ENCODE assay signal across 20 cellular contexts in the genomic region with DNA sequence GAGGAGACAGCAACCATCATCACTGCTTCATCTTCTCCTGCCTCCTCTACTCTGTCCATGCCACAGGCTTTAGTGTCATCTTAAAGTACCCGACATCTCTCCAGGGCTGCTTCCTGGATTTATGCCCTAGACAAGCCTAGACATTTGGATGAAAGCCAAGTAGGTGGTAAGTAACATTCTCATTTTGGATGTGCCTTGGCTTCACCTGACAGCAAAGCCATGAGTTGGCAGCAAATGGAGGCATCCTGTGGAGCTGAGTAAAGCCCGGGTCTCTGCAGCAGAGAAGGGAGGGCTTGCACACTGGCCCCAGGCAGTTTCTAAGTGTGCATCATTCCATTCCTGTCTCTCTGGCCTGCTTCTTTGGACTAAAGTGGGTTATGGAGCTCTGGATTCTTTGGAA.
"Had no signal": no experiment of that assay in that cellular context is flagged by ENCODE, and none has a peak within 500 bp of the region (broad histone marks: within the 10 kb centered on the region; RNA-seq: fewer than 3 reads in every experiment).

No MANE protein-coding gene starts in this region.

- H3K27me3 ChIP-seq: neutrophil, pancreas, suprapubic skin, transverse colon, uterus had no signal

- H3K4me1 ChIP-seq: pancreas, suprapubic skin, transverse colon, uterus had no signal

- DNase-seq: activated CD4-positive, alpha-beta T cell treated with anti-CD3 and anti-CD28 coated beads, Interleukin-2, amount 10 ng/mL, durations not matched to agents 24 days and 14 days; activated CD8-positive, alpha-beta T cell treated with anti-CD3 and anti-CD28 coated beads for 36 hours; activated naive CD4-positive, alpha-beta T cell; activated naive CD8-positive, alpha-beta T cell treated with anti-CD3 and anti-CD28 coated beads for 36 hours; activated T-cell treated with anti-CD3 and anti-CD28 coated beads, Interleukin-2, amount 50 U/mL, for 1 hour; amniotic stem cell; cortex of kidney; hypothalamus; islet precursor cell; pancreas; stimulated activated CD4-positive, alpha-beta T cell treated with anti-CD3 and anti-CD28 coated beads, Interleukin-4, amount 100 ng/mL, for 1 hour; stimulated activated naive CD8-positive, alpha-beta T cell treated with anti-CD3 and anti-CD28 coated beads, Interleukin-15, amount 100 ng/mL, for 72 hours; transverse colon; uterus had no signal

- H3K36me3 Mint-ChIP-seq: activated naive CD8-positive, alpha-beta T cell treated with anti-CD3 and anti-CD28 coated beads for 36 hours; natural killer cell treated with Interleukin-12 subunit alpha and Interleukin-12 subunit beta and Interleukin-15 and Interleukin-18, amount 100 ng/mL, for 72 hours had no signal

- H3K4me3 Mint-ChIP-seq: activated CD4-positive, alpha-beta T cell treated with anti-CD3 and anti-CD28 coated beads, Interleukin-2, amount 10 ng/mL, durations not matched to agents 24 days and 14 days; activated CD8-positive, alpha-beta T cell treated with anti-CD3 and anti-CD28 coated beads for 36 hours; activated naive CD8-positive, alpha-beta T cell treated with anti-CD3 and anti-CD28 coated beads for 36 hours; activated T-helper 17 cell treated with anti-CD3 and anti-CD28 coated beads, Interleukin-2, amount 50 U/mL, for 72 hours; natural killer cell treated with Interleukin-12 subunit alpha and Interleukin-12 subunit beta and Interleukin-15 and Interleukin-18, amount 100 ng/mL, for 72 hours; stimulated activated naive CD8-positive, alpha-beta T cell treated with anti-CD3 and anti-CD28 coated beads, Interleukin-15, amount 100 ng/mL, for 72 hours had no signal

- H3K27ac Mint-ChIP-seq: activated CD4-positive, alpha-beta T cell treated with anti-CD3 and anti-CD28 coated beads, Interleukin-2, amount 10 ng/mL, durations not matched to agents 24 days and 14 days; activated CD8-positive, alpha-beta T cell treated with anti-CD3 and anti-CD28 coated beads for 36 hours; activated naive CD8-positive, alpha-beta T cell treated with anti-CD3 and anti-CD28 coated beads for 36 hours; activated T-helper 17 cell treated with anti-CD3 and anti-CD28 coated beads, Interleukin-2, amount 50 U/mL, for 72 hours; natural killer cell treated with Interleukin-12 subunit alpha and Interleukin-12 subunit beta and Interleukin-15 and Interleukin-18, amount 100 ng/mL, for 72 hours; stimulated activated naive CD8-positive, alpha-beta T cell treated with anti-CD3 and anti-CD28 coated beads, Interleukin-15, amount 100 ng/mL, for 72 hours had no signal

- H3K9me3 Mint-ChIP-seq: activated CD4-positive, alpha-beta T cell treated with anti-CD3 and anti-CD28 coated beads, Interleukin-2, amount 10 ng/mL, durations not matched to agents 24 days and 14 days; activated CD8-positive, alpha-beta T cell treated with anti-CD3 and anti-CD28 coated beads for 36 hours; activated T-helper 17 cell treated with anti-CD3 and anti-CD28 coated beads, Interleukin-2, amount 50 U/mL, for 72 hours had no signal

- H3K9me3 ChIP-seq: neutrophil, pancreas, suprapubic skin, transverse colon, uterus had no signal

- H3K4me1 Mint-ChIP-seq: activated CD4-positive, alpha-beta T cell treated with anti-CD3 and anti-CD28 coated beads, Interleukin-2, amount 10 ng/mL, durations not matched to agents 24 days and 14 days; activated naive CD8-positive, alpha-beta T cell treated with anti-CD3 and anti-CD28 coated beads for 36 hours; activated T-helper 17 cell treated with anti-CD3 and anti-CD28 coated beads, Interleukin-2, amount 50 U/mL, for 72 hours; stimulated activated naive CD8-positive, alpha-beta T cell treated with anti-CD3 and anti-CD28 coated beads, Interleukin-15, amount 100 ng/mL, for 72 hours had no signal

- H3K27ac ChIP-seq: neutrophil, pancreas, suprapubic skin, transverse colon, uterus had no signal

- H3K4me3 ChIP-seq: lung, pancreas, smooth muscle cell, suprapubic skin, transverse colon, uterus had no signal

- H3K36me3 ChIP-seq: neutrophil, pancreas, suprapubic skin, transverse colon, uterus had no signal
